In genomic region chr1:54581621-54582035, GRCh38 we compare ENCODE assay signal across 1 cellular context.
TF ChIP-seq lines count a peak whose summit lies in the region.

No MANE protein-coding gene starts in this region.

TF ChIP-seq in liver, 16 proteins besides CTCF, POLR2A, EP300 and RAD21 (continued from another document):
- TF ChIP-seq NR2F2 (IDR thresholded peaks at IDR 0.05) (peak; percentile 71), TAF1 (conservative IDR thresholded peaks at IDR 0.05) (no peak), FOXA1 (IDR thresholded peaks at IDR 0.05) (peak; percentile 26)
